Comparison of ENCODE assay signal across 28 cellular contexts in genomic region chr6:36924778-36925396, GRCh38. TPM values are rescaled to one million over a fixed set of nuclear protein-coding genes. Genes with fewer than 3 reads are reported as not detected.
A peak's percentile ranks its signal among the peaks of the same experiment; 100 is the strongest.
DNase-seq lines count a peak whose midpoint lies in the region; ATAC-seq lines count a peak whose summit lies in the region.
"Had no signal": no experiment of that assay in that cellular context is flagged by ENCODE, and none has a peak within 500 bp of the region (broad histone marks: within the 10 kb centered on the region; RNA-seq: fewer than 3 reads in every experiment).

No MANE protein-coding gene starts in this region.

- peaks cover 61% of the 10 kb centered on the region for H3K36me3 ChIP-seq in KOPT-K1 (ENCODE audit: insufficient read depth, low read length)
- H3K36me3 ChIP-seq: neural progenitor cell, SJCRH30 had no signal

- peak overlapping the region; percentile 70 for H3K27ac Mint-ChIP-seq in T-helper 1 cell treated with Interleukin-12 subunit alpha and Interleukin-12 subunit beta and Interleukin-4 antibody, amounts not matched to agents 30 μg/mL and 1 μg/mL, for 36 hours
- H3K27ac Mint-ChIP-seq: endodermal cell, neural progenitor cell had no signal

- H3K36me3 Mint-ChIP-seq in T-helper 1 cell treated with Interleukin-12 subunit alpha and Interleukin-12 subunit beta and Interleukin-4 antibody, amounts not matched to agents 30 μg/mL and 1 μg/mL, for 36 hours (ENCODE audit: low read depth) = peaks cover 34% of the 10 kb centered on the region

- no peaks in the 10 kb centered on the region for H3K9me3 ChIP-seq in KOPT-K1 (ENCODE audit: insufficient read depth, low read length, poor library complexity, severe bottlenecking)
- H3K9me3 ChIP-seq: esophagus muscularis mucosa, gastrocnemius medialis, right lobe of liver, SJCRH30 had no signal

- in situ Hi-C loops in KBM-7 (cut with MboI; ENCODE audit: low pct_unique_long_range_greater_than_20kb, low sequenced_read_pairs) = no loop called here

- no peaks in the 10 kb centered on the region for H3K27me3 Mint-ChIP-seq in T-helper 1 cell treated with Interleukin-12 subunit alpha and Interleukin-12 subunit beta and Interleukin-4 antibody, amounts not matched to agents 30 μg/mL and 1 μg/mL, for 36 hours (ENCODE audit: low read depth)
- H3K27me3 Mint-ChIP-seq: activated naive CD8-positive, alpha-beta T cell treated with anti-CD3 and anti-CD28 coated beads, Interleukin-2, amount 10 ng/mL, durations not matched to agents 7 days and 5 days; CD8-positive, alpha-beta memory T cell; stimulated activated naive CD8-positive, alpha-beta T cell treated with anti-CD3 and anti-CD28 coated beads, Interleukin-15, Interleukin-2, amounts not matched to agents 100 ng/mL and 50 ng/mL, for 24 hours had no signal

- H3K9me3 Mint-ChIP-seq in T-helper 1 cell treated with Interleukin-12 subunit alpha and Interleukin-12 subunit beta and Interleukin-4 antibody, amounts not matched to agents 30 μg/mL and 1 μg/mL, for 36 hours = no peaks in the 10 kb centered on the region
- H3K9me3 Mint-ChIP-seq: activated naive CD8-positive, alpha-beta T cell treated with anti-CD3 and anti-CD28 coated beads, Interleukin-2, amount 10 ng/mL, durations not matched to agents 7 days and 5 days; CD8-positive, alpha-beta memory T cell; endodermal cell; HFFc6; neural progenitor cell; stimulated activated naive CD8-positive, alpha-beta T cell treated with anti-CD3 and anti-CD28 coated beads, Interleukin-15, Interleukin-2, amounts not matched to agents 100 ng/mL and 50 ng/mL, for 24 hours had no signal

- DNase-seq in T-helper 1 cell = no peak
- DNase-seq in sciatic nerve (ENCODE audit: low spot score) = no peak
- DNase-seq in KBM-7 = no peak
- DNase-seq: activated CD4-positive, CD25-positive, alpha-beta regulatory T cell treated with anti-CD3 and anti-CD28 coated beads, Interleukin-2, amount 50 U/mL, for 72 hours; activated CD8-positive, alpha-beta memory T cell treated with anti-CD3 and anti-CD28 coated beads for 24 hours; activated naive CD8-positive, alpha-beta T cell treated with anti-CD3 and anti-CD28 coated beads, Interleukin-2, amount 10 ng/mL, durations not matched to agents 7 days and 5 days; brain microvascular endothelial cell; CD8-positive, alpha-beta memory T cell; DMS153; endodermal cell; gastrocnemius medialis; HFFc6; Karpas-422; NCI-H1048; NCI-H187 treated with DMSO at 0.1 percent for 48 hours; NCI-H526 treated with DMSO at 0.1 percent for 48 hours; right lobe of liver; SJCRH30; trophoblast cell had no signal

- H3K27ac ChIP-seq in KOPT-K1 (ENCODE audit: low read depth, low read length, poor library complexity, severe bottlenecking) = peak overlapping the region; percentile 28
- H3K27ac ChIP-seq in cingulate gyrus (ENCODE audit: low read depth, low read length) = peak overlapping the region; percentile 21
- H3K27ac ChIP-seq: 22Rv1, brain microvascular endothelial cell, esophagus muscularis mucosa, gastrocnemius medialis, neural progenitor cell, right lobe of liver, SJCRH30 had no signal

- ATAC-seq in sciatic nerve (peak; percentile 81), GM19397 (IDR thresholded peaks at IDR 0.05; ENCODE audit: unreplicated experiment) (no peak), GM18858 (IDR thresholded peaks at IDR 0.05; ENCODE audit: unreplicated experiment) (no peak)
- ATAC-seq: gastrocnemius medialis had no signal

- peaks cover 22% of the 10 kb centered on the region for H3K4me1 Mint-ChIP-seq in T-helper 1 cell treated with Interleukin-12 subunit alpha and Interleukin-12 subunit beta and Interleukin-4 antibody, amounts not matched to agents 30 μg/mL and 1 μg/mL, for 36 hours (ENCODE audit: low read depth)

- intact Hi-C loops in sciatic nerve (cut with DNase I) = no loop called here

- no peak overlapping the region for H3K4me3 Mint-ChIP-seq in T-helper 1 cell treated with Interleukin-12 subunit alpha and Interleukin-12 subunit beta and Interleukin-4 antibody, amounts not matched to agents 30 μg/mL and 1 μg/mL, for 36 hours
- H3K4me3 Mint-ChIP-seq: activated naive CD8-positive, alpha-beta T cell treated with anti-CD3 and anti-CD28 coated beads, Interleukin-2, amount 10 ng/mL, durations not matched to agents 7 days and 5 days; CD8-positive, alpha-beta memory T cell; endodermal cell; HFFc6; neural progenitor cell; stimulated activated naive CD8-positive, alpha-beta T cell treated with anti-CD3 and anti-CD28 coated beads, Interleukin-15, Interleukin-2, amounts not matched to agents 100 ng/mL and 50 ng/mL, for 24 hours had no signal

RNA-seq across cellular contexts. Expression of gene PI16, which starts 29.7 kb away (rescaled TPM):
- total RNA-seq in sciatic nerve = 91.7 TPM
- total RNA-seq: endodermal cell, HFFc6, SJCRH30 had no signal

RNA-seq across cellular contexts. Expression of gene C6orf89, which starts 39.1 kb away (rescaled TPM):
- 56.6 TPM for total RNA-seq in sciatic nerve

RNA-seq across cellular contexts. Expression of gene PPIL1, which starts 50.3 kb away (rescaled TPM):
- total RNA-seq in sciatic nerve = 12.7 TPM
